ENCODE assay signal across 15 cellular contexts in genomic region chr13:72186730-72187422, GRCh38.
DNase-seq lines count a peak whose midpoint lies in the region; ATAC-seq, FAIRE-seq and TF ChIP-seq lines count a peak whose summit lies in the region.
"Had no signal": no experiment of that assay in that cellular context is flagged by ENCODE, and none has a peak within 500 bp of the region (broad histone marks: within the 10 kb centered on the region; RNA-seq: fewer than 3 reads in every experiment).

No MANE protein-coding gene starts in this region.

- no peaks in the 10 kb centered on the region for H3K27me3 Mint-ChIP-seq in Calu3 (ENCODE audit: unreplicated experiment)
- H3K27me3 Mint-ChIP-seq in naive thymus-derived CD4-positive, alpha-beta T cell: no peaks in the 10 kb centered on the region
- H3K27me3 Mint-ChIP-seq: B cell; CD4-positive, alpha-beta memory T cell had no signal

- BruUV-seq in Calu3 (replicated peaks; lab: Mats Ljungman, UMichigan): no TSS peak
- no TSS peak for BruUV-seq in PC-3 (replicated peaks; lab: Mats Ljungman, UMichigan)

- H3K4me3 ChIP-seq in PC-3 (ENCODE audit: low read length) (no peak overlapping the region), pancreas (no peak overlapping the region)
- H3K4me3 ChIP-seq in naive thymus-derived CD4-positive, alpha-beta T cell (ENCODE audit: low read length): no peak overlapping the region
- H3K4me3 ChIP-seq: GM23338 had no signal

- H3K4me1 Mint-ChIP-seq in Calu3 (ENCODE audit: low read depth, unreplicated experiment): peaks cover 11% of the 10 kb centered on the region
- no peaks in the 10 kb centered on the region for H3K4me1 Mint-ChIP-seq in naive thymus-derived CD4-positive, alpha-beta T cell
- H3K4me1 Mint-ChIP-seq: B cell; CD4-positive, alpha-beta memory T cell had no signal

- no peaks in the 10 kb centered on the region for H4K20me1 ChIP-seq in PC-3 (ENCODE audit: low read length)

- H3K27me3 ChIP-seq in PC-3 (ENCODE audit: low read length) (no peaks in the 10 kb centered on the region), pancreas (no peaks in the 10 kb centered on the region)
- H3K27me3 ChIP-seq in naive thymus-derived CD4-positive, alpha-beta T cell (ENCODE audit: control insufficient read depth in 2 of 2, insufficient read depth in 2 of 2, low read length in 2 of 2): no peaks in the 10 kb centered on the region

- H3K9ac ChIP-seq in PC-3 (ENCODE audit: low read length): no peak overlapping the region

- no peaks in the 10 kb centered on the region for H3K9me3 ChIP-seq in PC-3 (ENCODE audit: low read length)
- no peaks in the 10 kb centered on the region for H3K9me3 ChIP-seq in pancreas
- H3K9me3 ChIP-seq in naive thymus-derived CD4-positive, alpha-beta T cell (ENCODE audit: control insufficient read depth in 2 of 3, low read length in 3 of 3): no peaks in the 10 kb centered on the region

- 0 out of 2 replicates have a peak overlapping the region, but pooled peaks have one; percentile 17 for H3K4me2 ChIP-seq in PC-3 (ENCODE audit: low read length)
- H3K4me2 ChIP-seq: GM23338 had no signal

- peak overlapping the region; percentile 58 for H3K27ac Mint-ChIP-seq in Calu3 (ENCODE audit: unreplicated experiment)
- no peak overlapping the region for H3K27ac Mint-ChIP-seq in naive thymus-derived CD4-positive, alpha-beta T cell
- H3K27ac Mint-ChIP-seq: B cell; CD4-positive, alpha-beta memory T cell; GM23338 had no signal

- no peaks in the 10 kb centered on the region for H3K36me3 Mint-ChIP-seq in Calu3 (ENCODE audit: insufficient read depth, unreplicated experiment)
- H3K36me3 Mint-ChIP-seq in naive thymus-derived CD4-positive, alpha-beta T cell: no peaks in the 10 kb centered on the region
- H3K36me3 Mint-ChIP-seq: CD4-positive, alpha-beta memory T cell had no signal

- intact Hi-C loops in Calu3 (cut with micrococcal nuclease; ENCODE audit: unreplicated experiment): no loop called here
- intact Hi-C loops in PC-3 (cut with micrococcal nuclease): loop anchor here (10.0 kb wide), 1 partner anchor 122 kb away; no protein-coding TSS in a partner anchor
- intact Hi-C loops in pancreas (cut with DNase I): no loop called here
- intact Hi-C loops in naive thymus-derived CD4-positive, alpha-beta T cell (cut with micrococcal nuclease): no loop called here

- H3K4me3 Mint-ChIP-seq in Calu3 (ENCODE audit: low read depth, unreplicated experiment): no peak overlapping the region
- no peak overlapping the region for H3K4me3 Mint-ChIP-seq in naive thymus-derived CD4-positive, alpha-beta T cell
- H3K4me3 Mint-ChIP-seq: B cell; CD4-positive, alpha-beta memory T cell; GM23338 had no signal

- FAIRE-seq in pancreas (lab: Jason Lieb, UNC): no peak

- ATAC-seq in PC-3 (peak; percentile 49; the same call in 1 of the 2 replicates), pancreas (peak; percentile 42 to 78 (median 71))
- ATAC-seq in naive thymus-derived CD4-positive, alpha-beta T cell: no peak
- ATAC-seq: GM23338 had no signal

- H3K36me3 ChIP-seq in PC-3 (ENCODE audit: low read depth, low read length) (no peaks in the 10 kb centered on the region), pancreas (no peaks in the 10 kb centered on the region)
- H3K36me3 ChIP-seq in naive thymus-derived CD4-positive, alpha-beta T cell (ENCODE audit: control insufficient read depth in 2 of 3, insufficient read depth in 3 of 3, low read length in 3 of 3): no peaks in the 10 kb centered on the region

- H2AFZ ChIP-seq in PC-3 (ENCODE audit: low read length): peak overlapping the region; percentile 14
- H2AFZ ChIP-seq: GM23338 had no signal

- CTCF ChIA-PET in Calu3 (lab: Charles Lee) (no interaction called here), PC-3 (lab: Charles Lee) (no interaction called here)
- CTCF ChIA-PET in naive thymus-derived CD4-positive, alpha-beta T cell (lab: Charles Lee): no interaction called here

- WGBS in pancreas, 2 donors: 35 to 37% methylated on average over 7 of the region's 7 CpGs

- TF ChIP-seq CTCF in Calu3 (IDR thresholded peaks at IDR 0.05; ENCODE audit: unreplicated experiment) (no peak), PC-3 (conservative IDR thresholded peaks at IDR 0.05; ENCODE audit: low read depth, low read length) (no peak), pancreas (IDR thresholded peaks at IDR 0.05) (no peak)

- H3K9me3 Mint-ChIP-seq in Calu3 (ENCODE audit: low read depth, unreplicated experiment): no peaks in the 10 kb centered on the region
- peaks cover 0 to 17% (median 2%) of the 10 kb centered on the region in 11 donors for H3K9me3 Mint-ChIP-seq in naive thymus-derived CD4-positive, alpha-beta T cell
- H3K9me3 Mint-ChIP-seq: GM23338 had no signal

- H3K27ac ChIP-seq in PC-3 (ENCODE audit: low read length) (no peak overlapping the region), epithelial cell of prostate (peak overlapping the region; percentile 58), pancreas (no peak overlapping the region)
- H3K27ac ChIP-seq in naive thymus-derived CD4-positive, alpha-beta T cell (ENCODE audit: low read depth, low read length): no peak overlapping the region

- H3K9me2 ChIP-seq in PC-3 (replicated peaks; ENCODE audit: low read length): no peaks in the 10 kb centered on the region

- no peak for DNase-seq in Calu3
- DNase-seq in PC-3: peak; percentile 67
- no peak for DNase-seq in epithelial cell of prostate (ENCODE audit: low read depth, low spot score)
- DNase-seq in pancreas: peak in 1 of 6 donors; percentile 5
- DNase-seq in NCI-H2107 treated with DMSO at 0.1 percent for 48 hours (lab: John Stamatoyannopoulos, UW; ENCODE audit: unreplicated experiment): no peak
- no peak for DNase-seq in naive thymus-derived CD4-positive, alpha-beta T cell
- no peak for DNase-seq in NCI-H187 treated with DMSO at 0.1 percent for 48 hours (lab: John Stamatoyannopoulos, UW)
- DNase-seq: ACHN; CD4-positive, alpha-beta memory T cell; NCI-H1436 treated with DMSO at 0.1 percent for 48 hours; NCI-H226; NCI-H526; NK-92 treated with Interleukin-12 subunit alpha and Interleukin-12 subunit beta, amount 100 ng/mL, for 24 hours had no signal

- H3F3A ChIP-seq in PC-3 (ENCODE audit: low read length, unreplicated experiment): no peaks in the 10 kb centered on the region

- H3K79me2 ChIP-seq in PC-3 (ENCODE audit: low read length): no peaks in the 10 kb centered on the region

- POLR2A ChIA-PET in PC-3 (lab: Charles Lee; ENCODE audit: unreplicated experiment): interaction anchor here (0.7 kb wide), 1 partner anchor 1138 kb away, joined by 3 read pairs; no protein-coding TSS in a partner anchor
- POLR2A ChIA-PET in naive thymus-derived CD4-positive, alpha-beta T cell (lab: Charles Lee): no interaction called here

- H3K4me1 ChIP-seq in PC-3 (ENCODE audit: insufficient read depth, low read length) (peaks cover 13% of the 10 kb centered on the region; the same call in 1 of the 2 replicates), pancreas (peaks cover 0 to 5% (median 0%) of the 10 kb centered on the region in 3 donors)
- no peaks in the 10 kb centered on the region for H3K4me1 ChIP-seq in naive thymus-derived CD4-positive, alpha-beta T cell (ENCODE audit: control insufficient read depth in 2 of 2, insufficient read depth in 2 of 2, low read length in 2 of 2)
